26 cellular contexts compared by ENCODE assay signal in genomic region chr18:70005580-70005979, GRCh38. TPM values are rescaled to one million over a fixed set of nuclear protein-coding genes. Genes with fewer than 3 reads are reported as not detected.
A peak's percentile ranks its signal among the peaks of the same experiment; 100 is the strongest.
DNase-seq lines count a peak whose midpoint lies in the region; ATAC-seq, FAIRE-seq and TF ChIP-seq lines count a peak whose summit lies in the region.
"Had no signal": no experiment of that assay in that cellular context is flagged by ENCODE, and none has a peak within 500 bp of the region (broad histone marks: within the 10 kb centered on the region; RNA-seq: fewer than 3 reads in every experiment).

No MANE protein-coding gene starts in this region.

- TF ChIP-seq CTCF in fibroblast of lung (conservative IDR thresholded peaks at IDR 0.05 in 1 of 2, IDR thresholded peaks at IDR 0.05 in 1 of 2; ENCODE audit: low read depth in 1 of 2, low read length in 2 of 2) (no peak), hepatocyte (IDR thresholded peaks at IDR 0.05; ENCODE audit: poor library complexity) (no peak)

- H3K9ac ChIP-seq in fibroblast of lung (ENCODE audit: insufficient read depth, low read length): no peak overlapping the region
- H3K9ac ChIP-seq: BLaER1, neural progenitor cell had no signal

- no peak overlapping the region for H3K27ac Mint-ChIP-seq in stimulated activated naive CD8-positive, alpha-beta T cell treated with anti-CD3 and anti-CD28 coated beads, Interleukin-15, amount 100 ng/mL, for 72 hours
- H3K27ac Mint-ChIP-seq: activated CD4-positive, alpha-beta memory T cell treated with anti-CD3 and anti-CD28 coated beads for 36 hours; brain; neural progenitor cell; stimulated activated effector memory CD8-positive, alpha-beta T cell treated with anti-CD3 and anti-CD28 coated beads, Interleukin-12 subunit alpha, Interleukin-12 subunit beta, amount 100 ng/mL, for 72 hours; T-helper 1 cell treated with Interleukin-12 subunit alpha and Interleukin-12 subunit beta and Interleukin-4 antibody, amounts not matched to agents 30 μg/mL and 1 μg/mL, for 36 hours had no signal

- H3K79me2 ChIP-seq in fibroblast of lung (ENCODE audit: control insufficient read depth, insufficient read depth, low read length) (no peaks in the 10 kb centered on the region), hepatocyte (no peaks in the 10 kb centered on the region)

- H3K4me3 ChIP-seq in fibroblast of lung (replicated peaks in 1 of 4; ENCODE audit: control extremely low read depth in 1 of 4, insufficient read depth in 1 of 4, low read depth in 3 of 4, low read length in 4 of 4): peak overlapping the region in 1 of 4 experiments; percentile 29
- H3K4me3 ChIP-seq in hepatocyte: no peak overlapping the region
- no peak overlapping the region for H3K4me3 ChIP-seq in small intestine (ENCODE audit: low read depth in 1 of 2, low read length in 2 of 2)
- H3K4me3 ChIP-seq: BLaER1, dorsolateral prefrontal cortex, esophagus squamous epithelium, gastrocnemius medialis, neural progenitor cell, upper lobe of left lung had no signal

- no peak overlapping the region for H3K4me3 Mint-ChIP-seq in stimulated activated naive CD8-positive, alpha-beta T cell treated with anti-CD3 and anti-CD28 coated beads, Interleukin-15, amount 100 ng/mL, for 72 hours
- H3K4me3 Mint-ChIP-seq: activated CD4-positive, alpha-beta memory T cell treated with anti-CD3 and anti-CD28 coated beads for 36 hours; brain; H9; neural progenitor cell; stimulated activated effector memory CD8-positive, alpha-beta T cell treated with anti-CD3 and anti-CD28 coated beads, Interleukin-12 subunit alpha, Interleukin-12 subunit beta, amount 100 ng/mL, for 72 hours; T-helper 1 cell treated with Interleukin-12 subunit alpha and Interleukin-12 subunit beta and Interleukin-4 antibody, amounts not matched to agents 30 μg/mL and 1 μg/mL, for 36 hours had no signal

- no peaks in the 10 kb centered on the region for H3K4me1 ChIP-seq in fibroblast of lung (ENCODE audit: control insufficient read depth, extremely low read depth, insufficient read depth, low read length)
- no peaks in the 10 kb centered on the region for H3K4me1 ChIP-seq in hepatocyte (ENCODE audit: insufficient read depth)
- H3K4me1 ChIP-seq in small intestine (ENCODE audit: control insufficient read depth in 2 of 2, insufficient read depth in 1 of 2, low read depth in 1 of 2, low read length in 1 of 2): no peaks in the 10 kb centered on the region
- H3K4me1 ChIP-seq: BLaER1, esophagus squamous epithelium, gastrocnemius medialis, neural progenitor cell, upper lobe of left lung had no signal

- no peak for ATAC-seq in GM19395 (IDR thresholded peaks at IDR 0.05; ENCODE audit: unreplicated experiment)
- no peak for ATAC-seq in stimulated activated naive CD8-positive, alpha-beta T cell treated with anti-CD3 and anti-CD28 coated beads, Interleukin-15, amount 100 ng/mL, for 72 hours
- ATAC-seq: activated CD4-positive, CD25-positive, alpha-beta regulatory T cell treated with anti-CD3 and anti-CD28 coated beads, Interleukin-2, amount 50 U/mL, for 24 hours; gastrocnemius medialis; SK-N-SH treated with all-trans-retinoic acid at 6 μM for 48 hours; stimulated activated effector memory CD8-positive, alpha-beta T cell treated with anti-CD3 and anti-CD28 coated beads, Interleukin-12 subunit alpha, Interleukin-12 subunit beta, amount 100 ng/mL, for 72 hours had no signal

- WGBS in hepatocyte (ENCODE audit: low lambda C conversion rate, missing lambda C conversion rate): 61% methylated on average over 3 of the region's 3 CpGs
- WGBS in small intestine, 3 donors: 54 to 71% (median 56%) methylated on average over 3 of the region's 3 CpGs

- H3K27me3 Mint-ChIP-seq in stimulated activated naive CD8-positive, alpha-beta T cell treated with anti-CD3 and anti-CD28 coated beads, Interleukin-15, amount 100 ng/mL, for 72 hours: no peaks in the 10 kb centered on the region
- H3K27me3 Mint-ChIP-seq: activated CD4-positive, alpha-beta memory T cell treated with anti-CD3 and anti-CD28 coated beads for 36 hours; brain had no signal

- H3K27me3 ChIP-seq in fibroblast of lung (ENCODE audit: control insufficient read depth, insufficient read depth, low read length) (no peaks in the 10 kb centered on the region), hepatocyte (no peaks in the 10 kb centered on the region), small intestine (ENCODE audit: control insufficient read depth in 2 of 2, insufficient read depth in 2 of 2, low read length in 2 of 2) (no peaks in the 10 kb centered on the region)
- H3K27me3 ChIP-seq: BLaER1, dorsolateral prefrontal cortex, esophagus squamous epithelium, gastrocnemius medialis, neural progenitor cell, upper lobe of left lung had no signal

- H3K9me3 ChIP-seq in fibroblast of lung (ENCODE audit: control insufficient read depth, insufficient read depth, low read depth, low read length): no peaks in the 10 kb centered on the region
- H3K9me3 ChIP-seq in hepatocyte (ENCODE audit: low read depth): no peaks in the 10 kb centered on the region
- no peaks in the 10 kb centered on the region for H3K9me3 ChIP-seq in small intestine (ENCODE audit: control insufficient read depth, low read depth)
- H3K9me3 ChIP-seq: BLaER1, esophagus squamous epithelium, gastrocnemius medialis had no signal

- peaks cover 13 to 16% of the 10 kb centered on the region in 2 donors for H3K9me3 Mint-ChIP-seq in stimulated activated naive CD8-positive, alpha-beta T cell treated with anti-CD3 and anti-CD28 coated beads, Interleukin-15, amount 100 ng/mL, for 72 hours

- no peaks in the 10 kb centered on the region for H3K4me1 Mint-ChIP-seq in stimulated activated naive CD8-positive, alpha-beta T cell treated with anti-CD3 and anti-CD28 coated beads, Interleukin-15, amount 100 ng/mL, for 72 hours
- H3K4me1 Mint-ChIP-seq: brain; H9; neural progenitor cell; stimulated activated effector memory CD8-positive, alpha-beta T cell treated with anti-CD3 and anti-CD28 coated beads, Interleukin-12 subunit alpha, Interleukin-12 subunit beta, amount 100 ng/mL, for 72 hours had no signal

- DNase-seq in NCI-H460 (ENCODE audit: extremely low read depth, low read depth): peak; percentile 34
- DNase-seq in fibroblast of lung (ENCODE audit: low read depth in 2 of 2): no peak
- DNase-seq in hepatocyte (ENCODE audit: low spot score): peak; percentile 14
- peak; percentile 65 for DNase-seq in small intestine
- DNase-seq in stimulated activated CD4-positive, alpha-beta T cell treated with anti-CD3 and anti-CD28 coated beads, Interleukin-2, amount 100 ng/mL, for 24 hours: no peak
- no peak for DNase-seq in stimulated activated naive CD8-positive, alpha-beta T cell treated with anti-CD3 and anti-CD28 coated beads, Interleukin-15, amount 100 ng/mL, for 72 hours
- DNase-seq: activated CD4-positive, alpha-beta memory T cell treated with anti-CD3 and anti-CD28 coated beads for 36 hours; activated CD8-positive, alpha-beta memory T cell treated with anti-CD3 and anti-CD28 coated beads, Interleukin-2, amount 50 U/mL, for 4 hours; activated naive CD4-positive, alpha-beta T cell treated with Interleukin-2 at 50 U/mL for 16 hours; dorsolateral prefrontal cortex; esophagus squamous epithelium; gastrocnemius medialis; H9; hippocampal formation; NCI-H1436 treated with DMSO at 0.1 percent for 48 hours; stimulated activated CD4-positive, alpha-beta T cell treated with anti-CD3 and anti-CD28 coated beads, Interleukin-15, amount 100 ng/mL, for 24 hours; upper lobe of left lung had no signal

- no peaks in the 10 kb centered on the region for H3K36me3 ChIP-seq in fibroblast of lung (ENCODE audit: control insufficient read depth, insufficient read depth, low read length)
- no peaks in the 10 kb centered on the region for H3K36me3 ChIP-seq in hepatocyte (replicated peaks; ENCODE audit: insufficient read depth, low read depth)
- H3K36me3 ChIP-seq in small intestine (ENCODE audit: control insufficient read depth in 2 of 2, insufficient read depth in 2 of 2, low read length in 2 of 2): no peaks in the 10 kb centered on the region
- H3K36me3 ChIP-seq: neural progenitor cell, upper lobe of left lung had no signal

- H2AFZ ChIP-seq in fibroblast of lung (ENCODE audit: low read length) (peak overlapping the region; percentile 59), hepatocyte (peak overlapping the region; percentile 27)
- H2AFZ ChIP-seq: neural progenitor cell had no signal

- H4K20me1 ChIP-seq in fibroblast of lung (ENCODE audit: control insufficient read depth, extremely low read depth, insufficient read depth, low read length) (no peaks in the 10 kb centered on the region), hepatocyte (ENCODE audit: insufficient read depth, poor library complexity, severe bottlenecking) (no peaks in the 10 kb centered on the region)
- H4K20me1 ChIP-seq: BLaER1 had no signal

- no peaks in the 10 kb centered on the region for H3K9me2 ChIP-seq in hepatocyte (replicated peaks; ENCODE audit: insufficient read depth)

- H3K4me2 ChIP-seq in fibroblast of lung (ENCODE audit: extremely low read depth, insufficient read depth, low read length) (peak overlapping the region; percentile 52), hepatocyte (peak overlapping the region; percentile 60)
- H3K4me2 ChIP-seq: BLaER1, neural progenitor cell had no signal

- no peak for FAIRE-seq in small intestine (lab: Jason Lieb, UNC)
- FAIRE-seq: GM12892 had no signal

- H3K27ac ChIP-seq in fibroblast of lung (ENCODE audit: insufficient read depth, low read length) (no peak overlapping the region), hepatocyte (no peak overlapping the region), small intestine (ENCODE audit: low read depth in 1 of 2, low read length in 1 of 2) (no peak overlapping the region)
- H3K27ac ChIP-seq: BLaER1, dorsolateral prefrontal cortex, esophagus squamous epithelium, gastrocnemius medialis, neural progenitor cell had no signal

RNA-seq across cellular contexts. Expression of gene CD226, which starts 57.9 kb away (rescaled TPM):
- 41.8 and 45.5 TPM in 2 replicates for total RNA-seq in NCI-H460 (2014; rRNA removed; shearing (Covaris generic))
- polyA plus RNA-seq in NCI-H460 (2014; cell fraction: nucleus; rRNA removed): 28.8 and 35.3 TPM in 2 replicates
- total RNA-seq in fibroblast of lung (0.33 and 0.51 TPM in 2 replicates), hepatocyte (0.07 and 0.16 TPM in 2 replicates)
- polyA plus RNA-seq in fibroblast of lung (0.15 and 0.42 TPM in 2 replicates), hepatocyte (not detected in 2 replicates), small intestine (1 to 10 TPM in 1 of 3 donors, under 1 TPM in 2; 0.22 to 1.6 (median 0.27) TPM)
- 0.13 and 0.15 TPM in 2 replicates for polyA plus RNA-seq in fibroblast of lung (2012)
- polyA minus RNA-seq in fibroblast of lung (ENCODE audit: low replicate concordance): 0.44 and 5.9 TPM in 2 replicates
- total RNA-seq: H9 had no signal

Comparison
In these comparisons a context has a peak if more than half of its experiments do, and no peak if none do; other contexts are left out.
1. DNase-seq: peak in NCI-H460 (single experiment), hepatocyte (single experiment) and small intestine (single experiment); none in fibroblast of lung (0 of 2), stimulated activated CD4-positive, alpha-beta T cell treated with anti-CD3 and anti-CD28 coated beads, Interleukin-2, amount 100 ng/mL, for 24 hours (0 of 2) and stimulated activated naive CD8-positive, alpha-beta T cell treated with anti-CD3 and anti-CD28 coated beads, Interleukin-15, amount 100 ng/mL, for 72 hours (0 of 2).
2. RNA of gene CD226, which starts 57.9 kb away (total RNA-seq): 41.8 to 45.5 TPM in NCI-H460; 0.33 to 0.51 TPM in fibroblast of lung and 0.07 to 0.16 TPM in hepatocyte; every median in the first group is over 10 times any median in the second.